Comparison of ENCODE assay signal across 22 cellular contexts in the genomic region with DNA sequence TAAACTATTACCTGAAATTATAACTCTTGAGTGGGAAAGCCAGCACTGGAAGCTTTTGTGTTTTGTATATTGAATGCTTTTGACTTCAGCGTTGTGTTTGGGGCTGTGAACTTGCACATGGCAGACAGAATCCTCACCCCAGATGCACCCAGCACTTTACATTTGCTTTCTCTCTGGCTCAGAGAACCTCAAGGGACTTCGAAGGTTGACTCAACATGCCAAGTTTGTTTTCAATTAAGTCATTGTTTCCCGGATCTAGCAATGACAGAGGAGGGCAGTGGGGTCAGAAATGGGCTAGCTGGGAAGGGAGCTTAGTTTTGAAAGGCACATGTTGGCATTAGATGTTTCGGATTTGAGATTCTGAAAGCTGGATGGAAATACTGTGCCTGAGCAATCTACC. TPM values are rescaled to one million over a fixed set of nuclear protein-coding genes. Genes with fewer than 3 reads are reported as not detected.
DNase-seq lines count a peak whose midpoint lies in the region; ATAC-seq and TF ChIP-seq lines count a peak whose summit lies in the region.
"Had no signal": no experiment of that assay in that cellular context is flagged by ENCODE, and none has a peak within 500 bp of the region (broad histone marks: within the 10 kb centered on the region; RNA-seq: fewer than 3 reads in every experiment).

No MANE protein-coding gene starts in this region.

- H4K20me1 ChIP-seq in osteoblast (ENCODE audit: insufficient read depth, low read length) (peaks cover 43% of the 10 kb centered on the region), GM23338 (replicated peaks; ENCODE audit: insufficient read depth) (peaks cover 30% of the 10 kb centered on the region)

- POLR2A ChIA-PET in WTC11 (lab: Charles Lee) = no interaction called here

- no peak overlapping the region for H3K27ac ChIP-seq in osteoblast (ENCODE audit: low read depth, low read length)
- no peak overlapping the region for H3K27ac ChIP-seq in GM23338 (ENCODE audit: low read depth)

- no peaks in the 10 kb centered on the region for H3K9me3 Mint-ChIP-seq in WTC11
- H3K9me3 Mint-ChIP-seq in glutamatergic neuron (ENCODE audit: unreplicated experiment) = peaks cover 16% of the 10 kb centered on the region
- no peaks in the 10 kb centered on the region for H3K9me3 Mint-ChIP-seq in GM23338
- H3K9me3 Mint-ChIP-seq: central memory CD8-positive, alpha-beta T cell; T-helper 2 cell treated with Interferon-gamma antibody and Interleukin-4, amounts not matched to agents 5 μg/mL and 100 μg/mL, for 36 hours had no signal

- H3K4me2 ChIP-seq in osteoblast (ENCODE audit: insufficient read depth, low read length) = peak overlapping the region; percentile 45
- H3K4me2 ChIP-seq in GM23338 = no peak overlapping the region

- ATAC-seq in WTC11 = no peak
- ATAC-seq in GM23338 = no peak
- ATAC-seq: GM12878 had no signal

- H3K4me1 Mint-ChIP-seq in WTC11 (peaks cover 69% of the 10 kb centered on the region), glutamatergic neuron (ENCODE audit: low read depth, unreplicated experiment) (peaks cover 58% of the 10 kb centered on the region), GM23338 (peaks cover 68% of the 10 kb centered on the region)

- CTCF ChIA-PET in WTC11 (lab: Charles Lee) = interaction anchor here (1.0 kb wide), 1 partner anchor 145 kb away, joined by 3 read pairs; no protein-coding TSS in a partner anchor

- peak overlapping the region; percentile 12; the same call in 1 of the 2 replicates for H3K27ac Mint-ChIP-seq in WTC11
- peak overlapping the region; percentile 78 for H3K27ac Mint-ChIP-seq in glutamatergic neuron (ENCODE audit: unreplicated experiment)
- H3K27ac Mint-ChIP-seq in GM23338 = no peak overlapping the region
- H3K27ac Mint-ChIP-seq: T-helper 2 cell treated with Interferon-gamma antibody and Interleukin-4, amounts not matched to agents 5 μg/mL and 100 μg/mL, for 36 hours had no signal

- H3K9me2 ChIP-seq in GM23338 (ENCODE audit: insufficient read depth) = peaks cover 4% of the 10 kb centered on the region; the same call in 1 of the 2 replicates

- H2AFZ ChIP-seq in osteoblast (ENCODE audit: low read length) (no peak overlapping the region), GM23338 (no peak overlapping the region)

- no peaks in the 10 kb centered on the region for H3F3A ChIP-seq in GM23338 (replicated peaks; ENCODE audit: low read depth)

- H3K79me2 ChIP-seq in osteoblast (ENCODE audit: insufficient read depth, low read length) (peaks cover 49% of the 10 kb centered on the region), GM23338 (replicated peaks; ENCODE audit: insufficient read depth) (peaks cover 81% of the 10 kb centered on the region)

- H3K27me3 Mint-ChIP-seq in WTC11 (ENCODE audit: low read depth) = no peaks in the 10 kb centered on the region
- H3K27me3 Mint-ChIP-seq in glutamatergic neuron (ENCODE audit: unreplicated experiment) = peaks cover 6% of the 10 kb centered on the region
- H3K27me3 Mint-ChIP-seq in GM23338 (ENCODE audit: insufficient read depth, low read depth, poor library complexity) = peaks cover 13% of the 10 kb centered on the region
- H3K27me3 Mint-ChIP-seq: central memory CD8-positive, alpha-beta T cell had no signal

- no peaks in the 10 kb centered on the region for H3K36me3 ChIP-seq in osteoblast (ENCODE audit: insufficient read depth, low read length)
- no peaks in the 10 kb centered on the region; the same call in 1 of the 2 replicates for H3K36me3 ChIP-seq in GM23338 (ENCODE audit: insufficient read depth)

- H3K4me1 ChIP-seq in osteoblast (ENCODE audit: insufficient read depth, low read length) = peaks cover 51% of the 10 kb centered on the region
- H3K4me1 ChIP-seq in GM23338 (ENCODE audit: insufficient read depth) = peaks cover 45% of the 10 kb centered on the region

- H3K4me3 Mint-ChIP-seq in WTC11 (no peak overlapping the region), glutamatergic neuron (ENCODE audit: unreplicated experiment) (peak overlapping the region; percentile 96), GM23338 (no peak overlapping the region; the same call in 2 of the 3 replicates)
- H3K4me3 Mint-ChIP-seq: central memory CD8-positive, alpha-beta T cell; T-helper 2 cell treated with Interferon-gamma antibody and Interleukin-4, amounts not matched to agents 5 μg/mL and 100 μg/mL, for 36 hours had no signal

- DNase-seq in EH (ENCODE audit: low read depth) (peak; percentile 35), WTC11 (ENCODE audit: low spot score) (no peak), glutamatergic neuron (no peak), osteoblast (ENCODE audit: insufficient read length, low spot score, missing footprints) (peak; percentile 87), GM23338 (ENCODE audit: low spot score) (no peak), NCI-H510A (lab: John Stamatoyannopoulos, UW) (no peak), NCI-H1694 (lab: John Stamatoyannopoulos, UW) (no peak), GM10266 (ENCODE audit: extremely low spot score) (no peak)
- DNase-seq: activated CD4-positive, CD25-positive, alpha-beta regulatory T cell treated with anti-CD3 and anti-CD28 coated beads, Interleukin-2, amount 50 U/mL, for 72 hours; activated gamma-delta T cell treated with Interleukin-2 at 50 U/mL for 16 hours; amniotic stem cell; GDM1; kidney glomerular epithelial cell; mesenchymal stem cell; NCI-H1092 treated with DMSO at 0.1 percent for 48 hours; NCI-H2107; NCI-H526 treated with DMSO at 0.1 percent for 48 hours; occipital lobe; stimulated activated CD4-positive, alpha-beta T cell treated with anti-CD3 and anti-CD28 coated beads, Interleukin-2, amount 100 ng/mL, for 24 hours had no signal

- TF ChIP-seq CTCF in WTC11 (IDR thresholded peaks at IDR 0.05) = no peak
- no peak for TF ChIP-seq CTCF in glutamatergic neuron (IDR thresholded peaks at IDR 0.05; ENCODE audit: partially characterized antibody, unreplicated experiment)
- no peak for TF ChIP-seq CTCF in osteoblast (IDR thresholded peaks at IDR 0.05; ENCODE audit: extremely low read depth, low read depth, low read length)
- TF ChIP-seq CTCF in GM23338 (conservative IDR thresholded peaks at IDR 0.05; ENCODE audit: low read depth in 2 of 2) = no peak
- no peak for TF ChIP-seq CTCF in GM10266 (IDR thresholded peaks at IDR 0.05; ENCODE audit: control insufficient read depth, insufficient read depth, low read depth, missing control alignments)

- H3K36me3 Mint-ChIP-seq in WTC11 = no peaks in the 10 kb centered on the region
- H3K36me3 Mint-ChIP-seq in glutamatergic neuron (ENCODE audit: unreplicated experiment) = no peaks in the 10 kb centered on the region
- H3K36me3 Mint-ChIP-seq in GM23338 (ENCODE audit: low read depth) = peaks cover 13% of the 10 kb centered on the region

- H3K9me3 ChIP-seq in osteoblast (ENCODE audit: low read depth, low read length) = no peaks in the 10 kb centered on the region

- H3K27me3 ChIP-seq in osteoblast (ENCODE audit: insufficient read depth, low read length) (no peaks in the 10 kb centered on the region), GM23338 (ENCODE audit: insufficient read depth) (no peaks in the 10 kb centered on the region)

- no peak overlapping the region for H3K4me3 ChIP-seq in osteoblast (ENCODE audit: insufficient read depth, low read length)
- no peak overlapping the region for H3K4me3 ChIP-seq in GM23338
- H3K4me3 ChIP-seq: GM12878 had no signal

TF ChIP-seq in WTC11, 78 proteins besides CTCF, POLR2A, EP300 and RAD21:
- TF ChIP-seq, protein P1, sequence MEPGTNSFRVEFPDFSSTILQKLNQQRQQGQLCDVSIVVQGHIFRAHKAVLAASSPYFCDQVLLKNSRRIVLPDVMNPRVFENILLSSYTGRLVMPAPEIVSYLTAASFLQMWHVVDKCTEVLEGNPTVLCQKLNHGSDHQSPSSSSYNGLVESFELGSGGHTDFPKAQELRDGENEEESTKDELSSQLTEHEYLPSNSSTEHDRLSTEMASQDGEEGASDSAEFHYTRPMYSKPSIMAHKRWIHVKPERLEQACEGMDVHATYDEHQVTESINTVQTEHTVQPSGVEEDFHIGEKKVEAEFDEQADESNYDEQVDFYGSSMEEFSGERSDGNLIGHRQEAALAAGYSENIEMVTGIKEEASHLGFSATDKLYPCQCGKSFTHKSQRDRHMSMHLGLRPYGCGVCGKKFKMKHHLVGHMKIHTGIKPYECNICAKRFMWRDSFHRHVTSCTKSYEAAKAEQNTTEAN (CRISPR knock-in tag; IDR thresholded peaks at IDR 0.05) = no peak
- no peak for TF ChIP-seq MYBL2 (CRISPR knock-in tag; IDR thresholded peaks at IDR 0.05)
- TF ChIP-seq JAZF1 (CRISPR knock-in tag; IDR thresholded peaks at IDR 0.05) = no peak
TF ChIP-seq in WTC11: peak in this region for 0.

TF ChIP-seq in GM23338, 12 proteins besides CTCF, POLR2A, EP300 and RAD21 (continues in another document):
- TF ChIP-seq CREB1 (CRISPR knock-in tag; IDR thresholded peaks at IDR 0.05; ENCODE audit: low read depth) (no peak), EZH2 (IDR thresholded peaks at IDR 0.05; ENCODE audit: low read depth, unreplicated experiment) (no peak), POLR2AphosphoS5 (IDR thresholded peaks at IDR 0.05; ENCODE audit: low read depth) (no peak)
- TF ChIP-seq, protein P2, sequence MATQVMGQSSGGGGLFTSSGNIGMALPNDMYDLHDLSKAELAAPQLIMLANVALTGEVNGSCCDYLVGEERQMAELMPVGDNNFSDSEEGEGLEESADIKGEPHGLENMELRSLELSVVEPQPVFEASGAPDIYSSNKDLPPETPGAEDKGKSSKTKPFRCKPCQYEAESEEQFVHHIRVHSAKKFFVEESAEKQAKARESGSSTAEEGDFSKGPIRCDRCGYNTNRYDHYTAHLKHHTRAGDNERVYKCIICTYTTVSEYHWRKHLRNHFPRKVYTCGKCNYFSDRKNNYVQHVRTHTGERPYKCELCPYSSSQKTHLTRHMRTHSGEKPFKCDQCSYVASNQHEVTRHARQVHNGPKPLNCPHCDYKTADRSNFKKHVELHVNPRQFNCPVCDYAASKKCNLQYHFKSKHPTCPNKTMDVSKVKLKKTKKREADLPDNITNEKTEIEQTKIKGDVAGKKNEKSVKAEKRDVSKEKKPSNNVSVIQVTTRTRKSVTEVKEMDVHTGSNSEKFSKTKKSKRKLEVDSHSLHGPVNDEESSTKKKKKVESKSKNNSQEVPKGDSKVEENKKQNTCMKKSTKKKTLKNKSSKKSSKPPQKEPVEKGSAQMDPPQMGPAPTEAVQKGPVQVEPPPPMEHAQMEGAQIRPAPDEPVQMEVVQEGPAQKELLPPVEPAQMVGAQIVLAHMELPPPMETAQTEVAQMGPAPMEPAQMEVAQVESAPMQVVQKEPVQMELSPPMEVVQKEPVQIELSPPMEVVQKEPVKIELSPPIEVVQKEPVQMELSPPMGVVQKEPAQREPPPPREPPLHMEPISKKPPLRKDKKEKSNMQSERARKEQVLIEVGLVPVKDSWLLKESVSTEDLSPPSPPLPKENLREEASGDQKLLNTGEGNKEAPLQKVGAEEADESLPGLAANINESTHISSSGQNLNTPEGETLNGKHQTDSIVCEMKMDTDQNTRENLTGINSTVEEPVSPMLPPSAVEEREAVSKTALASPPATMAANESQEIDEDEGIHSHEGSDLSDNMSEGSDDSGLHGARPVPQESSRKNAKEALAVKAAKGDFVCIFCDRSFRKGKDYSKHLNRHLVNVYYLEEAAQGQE (IDR thresholded peaks at IDR 0.05; ENCODE audit: unreplicated experiment) = no peak

RNA-seq across cellular contexts. Expression of a gene that starts 22.4 kb away (rescaled TPM):
- total RNA-seq in WTC11 (2021) (16.4 to 19.3 TPM (median 18.2 TPM) in 3 replicates), glutamatergic neuron (ENCODE audit: unreplicated experiment) (92.4 TPM), osteoblast (4.7 and 8.0 TPM in 2 replicates)
- total RNA-seq in GM23338 (2014; rRNA removed; shearing (Covaris generic)) = 18.3 and 19.9 TPM in 2 replicates
- 3.6 and 3.8 TPM in 2 replicates for polyA plus RNA-seq in GM23338 (2016; fragmentation: Nextera tagmentation; extraction: Ambion mirVana)

Comparison
In these comparisons a context has a peak if more than half of its experiments do, and no peak if none do; other contexts are left out.
1. DNase-seq: peak in EH (single experiment) and osteoblast (single experiment); none in WTC11 (single experiment), glutamatergic neuron (single experiment), GM23338 (single experiment), NCI-H510A (single experiment), NCI-H1694 (single experiment) and GM10266 (single experiment).